ENCODE assay signal across 1 cellular context in genomic region chr4:7782783-7783182, GRCh38.
TF ChIP-seq lines count a peak whose summit lies in the region.

No MANE protein-coding gene starts in this region.

TF ChIP-seq in GM12878, 131 proteins besides CTCF, POLR2A, EP300 and RAD21 (continued from another document):
- TF ChIP-seq JUND (IDR thresholded peaks at IDR 0.05; ENCODE audit: low read depth, low read length) (no peak), NFYA (IDR thresholded peaks at IDR 0.05; ENCODE audit: borderline replicate concordance, low read depth, low read length) (no peak), POLR2AphosphoS2 (IDR thresholded peaks at IDR 0.05; ENCODE audit: low read depth, low read length) (no peak), IKZF1 (conservative IDR thresholded peaks at IDR 0.05) (no peak), YY1 (IDR thresholded peaks at IDR 0.05; ENCODE audit: low read depth, low read length) (no peak), ZNF274 (IDR thresholded peaks at IDR 0.05; ENCODE audit: insufficient read depth, insufficient read length) (no peak), ESRRA (IDR thresholded peaks at IDR 0.05; ENCODE audit: low read length) (no peak), SMARCA5 (IDR thresholded peaks at IDR 0.05) (no peak), POLR2AphosphoS5 (IDR thresholded peaks at IDR 0.05; ENCODE audit: low read length) (no peak), ZBTB4 (CRISPR knock-in tag; IDR thresholded peaks at IDR 0.05) (no peak), PAX5 (IDR thresholded peaks at IDR 0.05; ENCODE audit: borderline replicate concordance, low read depth, low read length) (no peak), BMI1 (IDR thresholded peaks at IDR 0.05; ENCODE audit: borderline replicate concordance) (no peak), GABPA (IDR thresholded peaks at IDR 0.05; ENCODE audit: low read depth) (peak; percentile 57; the same call in 1 of the 2 replicates), KLF5 (IDR thresholded peaks at IDR 0.05; ENCODE audit: partially characterized antibody) (no peak), ZNF217 (IDR thresholded peaks at IDR 0.05) (no peak), PRDM15 (CRISPR knock-in tag; IDR thresholded peaks at IDR 0.05) (no peak)
- TF ChIP-seq, protein P1, sequence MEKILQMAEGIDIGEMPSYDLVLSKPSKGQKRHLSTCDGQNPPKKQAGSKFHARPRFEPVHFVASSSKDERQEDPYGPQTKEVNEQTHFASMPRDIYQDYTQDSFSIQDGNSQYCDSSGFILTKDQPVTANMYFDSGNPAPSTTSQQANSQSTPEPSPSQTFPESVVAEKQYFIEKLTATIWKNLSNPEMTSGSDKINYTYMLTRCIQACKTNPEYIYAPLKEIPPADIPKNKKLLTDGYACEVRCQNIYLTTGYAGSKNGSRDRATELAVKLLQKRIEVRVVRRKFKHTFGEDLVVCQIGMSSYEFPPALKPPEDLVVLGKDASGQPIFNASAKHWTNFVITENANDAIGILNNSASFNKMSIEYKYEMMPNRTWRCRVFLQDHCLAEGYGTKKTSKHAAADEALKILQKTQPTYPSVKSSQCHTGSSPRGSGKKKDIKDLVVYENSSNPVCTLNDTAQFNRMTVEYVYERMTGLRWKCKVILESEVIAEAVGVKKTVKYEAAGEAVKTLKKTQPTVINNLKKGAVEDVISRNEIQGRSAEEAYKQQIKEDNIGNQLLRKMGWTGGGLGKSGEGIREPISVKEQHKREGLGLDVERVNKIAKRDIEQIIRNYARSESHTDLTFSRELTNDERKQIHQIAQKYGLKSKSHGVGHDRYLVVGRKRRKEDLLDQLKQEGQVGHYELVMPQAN (conservative IDR thresholded peaks at IDR 0.05), result no peak
TF ChIP-seq in GM12878: peak in this region for 13.
